Comparison of ENCODE assay signal across 20 cellular contexts in the genomic region with DNA sequence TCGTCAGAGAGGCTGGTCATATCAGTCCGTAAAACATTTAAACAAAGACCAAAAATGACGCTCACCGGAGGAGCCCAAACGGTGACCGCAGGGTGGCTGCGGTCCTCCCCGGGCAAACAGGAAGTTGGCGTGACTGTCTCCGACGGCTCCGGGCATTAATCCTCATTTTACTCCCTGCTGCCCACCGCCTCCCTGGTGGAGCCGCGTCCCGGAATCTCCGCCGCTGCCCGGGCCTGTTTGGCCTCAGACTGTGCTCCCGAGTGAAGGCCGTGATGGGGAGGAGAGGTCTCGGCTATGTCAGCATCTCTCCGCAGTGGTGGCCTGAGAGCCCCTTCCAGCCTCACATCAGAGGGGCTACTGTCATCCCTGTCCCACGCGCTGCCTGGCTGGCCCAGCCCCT. TPM values are rescaled to one million over a fixed set of nuclear protein-coding genes. Genes with fewer than 3 reads are reported as not detected.
"Had no signal": no experiment of that assay in that cellular context is flagged by ENCODE, and none has a peak within 500 bp of the region (broad histone marks: within the 10 kb centered on the region; RNA-seq: fewer than 3 reads in every experiment).

No MANE protein-coding gene starts in this region.

- ATAC-seq: activated CD8-positive, alpha-beta memory T cell treated with anti-CD3 and anti-CD28 coated beads, Interleukin-2, amount 10 ng/mL, durations not matched to agents 7 days and 5 days; effector memory CD8-positive, alpha-beta T cell; left colon; natural killer cell had no signal

- H3K27ac ChIP-seq: cardiac muscle cell, colonic mucosa, epithelial cell of prostate, SJSA1, transverse colon had no signal

- H3K36me3 Mint-ChIP-seq: activated CD8-positive, alpha-beta memory T cell treated with anti-CD3 and anti-CD28 coated beads, Interleukin-2, amount 10 ng/mL, durations not matched to agents 7 days and 5 days; activated naive CD8-positive, alpha-beta T cell; memory B cell; natural killer cell had no signal

- H3K4me3 ChIP-seq: cardiac muscle cell, colonic mucosa, SJSA1, transverse colon had no signal

- H3K27me3 ChIP-seq: SJSA1 had no signal

- H3K9me3 Mint-ChIP-seq: activated T-cell treated with anti-CD3 and anti-CD28 coated beads, Interleukin-2, amount 50 U/mL, for 24 hours; effector memory CD8-positive, alpha-beta T cell; memory B cell; natural killer cell; stimulated activated naive CD8-positive, alpha-beta T cell treated with anti-CD3 and anti-CD28 coated beads, Interleukin-15, amount 100 ng/mL, for 72 hours had no signal

- H3K4me3 Mint-ChIP-seq: activated CD8-positive, alpha-beta memory T cell treated with anti-CD3 and anti-CD28 coated beads, Interleukin-2, amount 10 ng/mL, durations not matched to agents 7 days and 5 days; activated naive CD8-positive, alpha-beta T cell; activated T-cell treated with anti-CD3 and anti-CD28 coated beads, Interleukin-2, amount 50 U/mL, for 24 hours; effector memory CD8-positive, alpha-beta T cell; memory B cell; natural killer cell; stimulated activated naive CD8-positive, alpha-beta T cell treated with anti-CD3 and anti-CD28 coated beads, Interleukin-15, amount 100 ng/mL, for 72 hours had no signal

- DNase-seq: activated CD4-positive, alpha-beta T cell treated with anti-CD3 and anti-CD28 coated beads for 1 hour; activated CD4-positive, alpha-beta T cell treated with anti-CD3 and anti-CD28 coated beads, Interleukin-2, amount 50 U/mL, for 48 hours; activated CD8-positive, alpha-beta memory T cell treated with anti-CD3 and anti-CD28 coated beads, Interleukin-2, amount 10 ng/mL, durations not matched to agents 7 days and 5 days; activated effector memory CD4-positive, alpha-beta T cell treated with Interleukin-2 at 50 U/mL for 16 hours; activated T-cell treated with anti-CD3 and anti-CD28 coated beads, Interleukin-2, amount 50 U/mL, for 24 hours; colonic mucosa; effector memory CD8-positive, alpha-beta T cell; left colon; natural killer cell; occipital lobe; stimulated activated CD4-positive, alpha-beta T cell treated with anti-CD3 and anti-CD28 coated beads, Interleukin-4, amount 100 ng/mL, for 24 hours; stimulated activated naive CD8-positive, alpha-beta T cell treated with anti-CD3 and anti-CD28 coated beads, Interleukin-15, amount 100 ng/mL, for 72 hours; T1000; transverse colon had no signal

- H3K4me1 ChIP-seq: colonic mucosa, SJSA1, transverse colon had no signal

- H3K27ac Mint-ChIP-seq: activated CD8-positive, alpha-beta memory T cell treated with anti-CD3 and anti-CD28 coated beads, Interleukin-2, amount 10 ng/mL, durations not matched to agents 7 days and 5 days; activated naive CD8-positive, alpha-beta T cell; activated T-cell treated with anti-CD3 and anti-CD28 coated beads, Interleukin-2, amount 50 U/mL, for 24 hours; effector memory CD8-positive, alpha-beta T cell; memory B cell; natural killer cell; stimulated activated naive CD8-positive, alpha-beta T cell treated with anti-CD3 and anti-CD28 coated beads, Interleukin-15, amount 100 ng/mL, for 72 hours had no signal

- H3K9me3 ChIP-seq: colonic mucosa, SJSA1, transverse colon had no signal

- H3K4me1 Mint-ChIP-seq: activated CD8-positive, alpha-beta memory T cell treated with anti-CD3 and anti-CD28 coated beads, Interleukin-2, amount 10 ng/mL, durations not matched to agents 7 days and 5 days; memory B cell; natural killer cell had no signal

- H3K36me3 ChIP-seq: cardiac muscle cell, colonic mucosa, SJSA1, transverse colon had no signal

RNA-seq across cellular contexts. Expression of a gene that starts 9.9 kb away (rescaled TPM):
- total RNA-seq: activated CD8-positive, alpha-beta memory T cell treated with anti-CD3 and anti-CD28 coated beads, Interleukin-2, amount 10 ng/mL, durations not matched to agents 7 days and 5 days had no signal

RNA-seq across cellular contexts. Expression of a gene that starts 57.7 kb away (rescaled TPM):
- total RNA-seq: activated CD8-positive, alpha-beta memory T cell treated with anti-CD3 and anti-CD28 coated beads, Interleukin-2, amount 10 ng/mL, durations not matched to agents 7 days and 5 days; cardiac muscle cell; colonic mucosa; left colon; mucosa of gallbladder; natural killer cell; occipital lobe; SJSA1; transverse colon had no signal
